15 cellular contexts compared by ENCODE assay signal in genomic region chr1:21927531-21928237, GRCh38. TPM values are rescaled to one million over a fixed set of nuclear protein-coding genes. Genes with fewer than 3 reads are reported as not detected.
DNase-seq lines count a peak whose midpoint lies in the region; ATAC-seq and TF ChIP-seq lines count a peak whose summit lies in the region.
"Had no signal": no experiment of that assay in that cellular context is flagged by ENCODE, and none has a peak within 500 bp of the region (broad histone marks: within the 10 kb centered on the region; RNA-seq: fewer than 3 reads in every experiment).

No MANE protein-coding gene starts in this region.

- H3K4me1 Mint-ChIP-seq in activated CD4-positive, alpha-beta T cell treated with anti-CD3 and anti-CD28 coated beads for 36 hours = no peaks in the 10 kb centered on the region
- H3K4me1 Mint-ChIP-seq: activated naive CD8-positive, alpha-beta T cell treated with anti-CD3 and anti-CD28 coated beads for 36 hours had no signal

- H3K27ac Mint-ChIP-seq in activated CD4-positive, alpha-beta T cell treated with anti-CD3 and anti-CD28 coated beads for 36 hours = no peak overlapping the region
- H3K27ac Mint-ChIP-seq: activated CD4-positive, alpha-beta memory T cell treated with anti-CD3 and anti-CD28 coated beads for 36 hours; activated naive CD8-positive, alpha-beta T cell treated with anti-CD3 and anti-CD28 coated beads for 36 hours had no signal

- WGBS in heart left ventricle, 4 donors = 40 to 54% (median 44%) methylated on average over 8 to 12 of the region's 12 CpGs
- WGBS in trophoblast cell (ENCODE audit: extremely low coverage, insufficient coverage, insufficient read length) = no CpG with 5 or more reads among the region's 12 CpGs

- H2BK5ac ChIP-seq in trophoblast cell (ENCODE audit: low read depth, low read length, poor library complexity) = no peak overlapping the region

- peak overlapping the region; percentile 29 for H2BK12ac ChIP-seq in trophoblast cell (ENCODE audit: low read length)

- H2AK5ac ChIP-seq in trophoblast cell (ENCODE audit: low read length) = no peak overlapping the region

- no peak overlapping the region for H3K9ac ChIP-seq in trophoblast cell (ENCODE audit: low read length)

- no peak overlapping the region for H3K4me2 ChIP-seq in trophoblast cell (ENCODE audit: low read length)
- H3K4me2 ChIP-seq: smooth muscle cell had no signal

- H3K9me3 ChIP-seq in heart left ventricle (no peaks in the 10 kb centered on the region), trophoblast cell (ENCODE audit: insufficient read depth, low read depth, low read length) (no peaks in the 10 kb centered on the region)

- peak overlapping the region; percentile 27 for H3K18ac ChIP-seq in trophoblast cell (ENCODE audit: low read length)

- H3K79me2 ChIP-seq in trophoblast cell (ENCODE audit: control insufficient read depth, insufficient read depth, low read length, poor library complexity) = peaks cover 28% of the 10 kb centered on the region

- POLR2A ChIA-PET in activated CD4-positive, alpha-beta T cell treated with anti-CD3 and anti-CD28 coated beads for 36 hours (lab: Charles Lee) = no interaction called here

- intact Hi-C loops in Right ventricle myocardium inferior (cut with DNase I) (no loop called here), cardiac septum (cut with DNase I) (no loop called here), heart left ventricle (cut with DNase I) (loop anchor here in 1 of 10 donors (2.0 kb wide), 1 partner anchor 15 kb away; no protein-coding TSS in a partner anchor)
- intact Hi-C loops in activated CD4-positive, alpha-beta T cell treated with anti-CD3 and anti-CD28 coated beads for 36 hours (cut with DNase I, micrococcal nuclease) = no loop called here

- no peak overlapping the region for H3K23ac ChIP-seq in trophoblast cell (ENCODE audit: low read length)

- no peak for TF ChIP-seq CTCF in heart left ventricle (IDR thresholded peaks at IDR 0.05)

- H2AFZ ChIP-seq in trophoblast cell (ENCODE audit: insufficient read depth, low read length, poor library complexity) = no peak overlapping the region

- H4K8ac ChIP-seq in trophoblast cell (ENCODE audit: low read depth, low read length) = no peak overlapping the region

- H4K12ac ChIP-seq in trophoblast cell (ENCODE audit: low read depth, low read length) = no peak overlapping the region

- ATAC-seq in Right ventricle myocardium inferior (peak; percentile 73), heart left ventricle (peak; percentile 55 to 74 (median 64)), GM19397 (IDR thresholded peaks at IDR 0.05; ENCODE audit: unreplicated experiment) (no peak), HG02763 (IDR thresholded peaks at IDR 0.05; ENCODE audit: unreplicated experiment) (no peak)
- ATAC-seq in activated CD4-positive, alpha-beta T cell treated with anti-CD3 and anti-CD28 coated beads for 36 hours = no peak

- no peak overlapping the region for H2BK120ac ChIP-seq in trophoblast cell (ENCODE audit: insufficient read depth, low read length, poor library complexity)

- H3K36me3 ChIP-seq in heart left ventricle = peaks cover 0 to 14% (median 0%) of the 10 kb centered on the region in 9 donors
- H3K36me3 ChIP-seq in trophoblast cell (ENCODE audit: control insufficient read depth in 1 of 2, insufficient read depth in 2 of 2, low read length in 2 of 2) = peaks cover 9 to 17% of the 10 kb centered on the region in 2 experiments

- no peak overlapping the region for H3K14ac ChIP-seq in trophoblast cell (ENCODE audit: low read length)

- H3K4me3 Mint-ChIP-seq in activated CD4-positive, alpha-beta T cell treated with anti-CD3 and anti-CD28 coated beads for 36 hours = no peak overlapping the region
- H3K4me3 Mint-ChIP-seq: activated CD4-positive, alpha-beta memory T cell treated with anti-CD3 and anti-CD28 coated beads for 36 hours; activated naive CD8-positive, alpha-beta T cell treated with anti-CD3 and anti-CD28 coated beads for 36 hours had no signal

- TF ChIP-seq POLR2A in heart left ventricle (IDR thresholded peaks at IDR 0.05) = no peak

- H3K27me3 ChIP-seq in heart left ventricle = no peaks in the 10 kb centered on the region
- H3K27me3 ChIP-seq in trophoblast cell (ENCODE audit: insufficient read depth, low read length) = no peaks in the 10 kb centered on the region

- H3K4me3 ChIP-seq in heart left ventricle (peak overlapping the region in 1 of 12 donors; percentile 10), trophoblast cell (ENCODE audit: low read depth, low read length) (no peak overlapping the region)
- H3K4me3 ChIP-seq: smooth muscle cell had no signal

- H3K4ac ChIP-seq in trophoblast cell (ENCODE audit: low read depth, low read length) = peak overlapping the region; percentile 31

- H3K36me3 Mint-ChIP-seq in activated CD4-positive, alpha-beta T cell treated with anti-CD3 and anti-CD28 coated beads for 36 hours (ENCODE audit: low read depth) = no peaks in the 10 kb centered on the region
- H3K36me3 Mint-ChIP-seq: activated CD4-positive, alpha-beta memory T cell treated with anti-CD3 and anti-CD28 coated beads for 36 hours; activated naive CD8-positive, alpha-beta T cell treated with anti-CD3 and anti-CD28 coated beads for 36 hours had no signal

- no peak overlapping the region for H4K91ac ChIP-seq in trophoblast cell (ENCODE audit: low read depth, low read length)

- H3K27me3 Mint-ChIP-seq in activated CD4-positive, alpha-beta T cell treated with anti-CD3 and anti-CD28 coated beads for 36 hours = no peaks in the 10 kb centered on the region
- H3K27me3 Mint-ChIP-seq: activated CD4-positive, alpha-beta memory T cell treated with anti-CD3 and anti-CD28 coated beads for 36 hours; activated naive CD8-positive, alpha-beta T cell treated with anti-CD3 and anti-CD28 coated beads for 36 hours had no signal

- H3K79me1 ChIP-seq in trophoblast cell (ENCODE audit: low read length) = peaks cover 48% of the 10 kb centered on the region

- DNase-seq in Right ventricle myocardium inferior (ENCODE audit: missing footprints) (peak; percentile 85), cardiac septum (ENCODE audit: low spot score) (no peak), heart left ventricle (peak; percentile 71 to 87 (median 81)), trophoblast cell (peak; percentile 47 to 61), NCI-H146 (lab: John Stamatoyannopoulos, UW) (no peak)
- DNase-seq in activated CD4-positive, alpha-beta T cell treated with anti-CD3 and anti-CD28 coated beads for 36 hours = no peak
- DNase-seq: activated CD4-positive, alpha-beta memory T cell treated with anti-CD3 and anti-CD28 coated beads for 36 hours; activated naive CD8-positive, alpha-beta T cell treated with anti-CD3 and anti-CD28 coated beads for 36 hours; NCI-H1092; stimulated activated CD8-positive, alpha-beta memory T cell treated with anti-CD3 and anti-CD28 coated beads, Interleukin-4, amount 100 ng/mL, for 48 hours; T-helper 1 cell had no signal

- CTCF ChIA-PET in activated CD4-positive, alpha-beta T cell treated with anti-CD3 and anti-CD28 coated beads for 36 hours (lab: Charles Lee) = no interaction called here

- H3K27ac ChIP-seq in heart left ventricle (peak overlapping the region; percentile 72 to 98 (median 92)), trophoblast cell (ENCODE audit: low read depth, low read length) (no peak overlapping the region)

- H3K9me3 Mint-ChIP-seq in activated CD4-positive, alpha-beta T cell treated with anti-CD3 and anti-CD28 coated beads for 36 hours (ENCODE audit: low read depth) = no peaks in the 10 kb centered on the region
- H3K9me3 Mint-ChIP-seq: activated CD4-positive, alpha-beta memory T cell treated with anti-CD3 and anti-CD28 coated beads for 36 hours; activated naive CD8-positive, alpha-beta T cell treated with anti-CD3 and anti-CD28 coated beads for 36 hours had no signal

- H3K4me1 ChIP-seq in heart left ventricle (peaks cover 39 to 100% (median 94%) of the 10 kb centered on the region in 12 donors), trophoblast cell (ENCODE audit: control insufficient read depth in 1 of 2, insufficient read depth in 2 of 2, low read length in 2 of 2) (peaks cover 58 to 63% of the 10 kb centered on the region in 2 experiments)

RNA-seq across cellular contexts. Expression of gene HSPG2, which starts 9.4 kb away (rescaled TPM):
- 269 TPM for total RNA-seq in Right ventricle myocardium inferior
- total RNA-seq in cardiac septum = 506 TPM
- 100 to 1,000 TPM; 202 to 608 (median 304) TPM for total RNA-seq in heart left ventricle
- polyA plus RNA-seq in heart left ventricle = 100 to 1,000 TPM; 164 to 315 TPM
- polyA plus RNA-seq in trophoblast cell (2013) = 97.2 and 106 TPM in 2 replicates
- 10 to 100 TPM; 19.6 to 20.6 TPM for total RNA-seq in activated CD4-positive, alpha-beta T cell treated with anti-CD3 and anti-CD28 coated beads for 36 hours

RNA-seq across cellular contexts. Expression of gene CELA3B, which starts 49.1 kb away (rescaled TPM):
- total RNA-seq in Right ventricle myocardium inferior (not detected), cardiac septum (not detected), heart left ventricle (1 to 10 TPM in 5 of 9 donors, not detected in 4; 1.2 to 2.6 (median 1.8) TPM)
- polyA plus RNA-seq in heart left ventricle = under 1 TPM in 1 of 2 donors, not detected in 1; 0.24 TPM
- polyA plus RNA-seq in trophoblast cell (2013) = not detected in 2 replicates
- total RNA-seq in activated CD4-positive, alpha-beta T cell treated with anti-CD3 and anti-CD28 coated beads for 36 hours = not detected
- total RNA-seq: activated CD4-positive, alpha-beta memory T cell treated with anti-CD3 and anti-CD28 coated beads for 36 hours; activated naive CD8-positive, alpha-beta T cell treated with anti-CD3 and anti-CD28 coated beads for 36 hours; Daoy; smooth muscle cell had no signal
- polyA plus RNA-seq: smooth muscle cell had no signal

Comparison
In these comparisons a context has a peak if more than half of its experiments do, and no peak if none do; other contexts are left out.
1. DNase-seq: peak in Right ventricle myocardium inferior (single experiment), heart left ventricle (5 of 5) and trophoblast cell (2 of 2); none in cardiac septum (single experiment), NCI-H146 (single experiment) and activated CD4-positive, alpha-beta T cell treated with anti-CD3 and anti-CD28 coated beads for 36 hours (single experiment).
2. ATAC-seq: peak in Right ventricle myocardium inferior (single experiment) and heart left ventricle (4 of 4); none in GM19397 (single experiment), activated CD4-positive, alpha-beta T cell treated with anti-CD3 and anti-CD28 coated beads for 36 hours (single experiment) and HG02763 (single experiment).
3. RNA of gene HSPG2, which starts 9.4 kb away (total RNA-seq): 506 TPM in cardiac septum (single experiment), 202 to 608 TPM in heart left ventricle and 269 TPM in Right ventricle myocardium inferior (single experiment); 19.6 to 20.6 TPM in activated CD4-positive, alpha-beta T cell treated with anti-CD3 and anti-CD28 coated beads for 36 hours; every median in the first group is over 4 times any median in the second.